In the genomic region with DNA sequence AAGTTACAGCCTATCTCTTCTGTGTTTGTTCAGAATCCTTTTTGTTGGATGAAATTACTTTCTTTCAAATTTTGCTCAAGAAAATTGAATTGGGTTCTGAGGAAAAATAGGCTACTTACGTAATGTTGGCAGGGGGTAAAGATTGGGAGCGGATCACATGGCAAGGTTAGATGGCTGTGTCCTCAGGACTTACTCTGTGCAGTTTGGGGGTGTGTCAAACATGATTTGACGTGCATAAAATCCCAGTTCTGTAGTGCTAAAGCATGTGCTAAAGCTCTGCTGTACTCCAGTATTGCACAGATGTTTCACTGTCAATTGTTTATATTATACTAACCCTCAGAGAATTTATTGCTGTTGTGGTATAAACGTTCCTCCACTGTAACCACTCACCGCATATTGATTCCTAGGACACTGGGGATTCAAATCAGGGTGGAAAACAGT, we compare ENCODE assay signal across 3 cellular contexts.
TF ChIP-seq lines count a peak whose summit lies in the region.

No MANE protein-coding gene starts in this region.

TF ChIP-seq in A549, 52 proteins besides CTCF, POLR2A, EP300 and RAD21:
- TF ChIP-seq ZFP36 (IDR thresholded peaks at IDR 0.05; ENCODE audit: borderline replicate concordance, partially characterized antibody), result no peak

TF ChIP-seq in GM12878, 131 proteins besides CTCF, POLR2A, EP300 and RAD21:
- no peak for TF ChIP-seq RCOR1 (conservative IDR thresholded peaks at IDR 0.05; ENCODE audit: low read depth, low read length)
- TF ChIP-seq RUNX3 (IDR thresholded peaks at IDR 0.05; ENCODE audit: low read length), result no peak
- TF ChIP-seq YBX1 (IDR thresholded peaks at IDR 0.05), result no peak
- no peak for TF ChIP-seq TAF1 (IDR thresholded peaks at IDR 0.05; ENCODE audit: borderline replicate concordance, low read depth, low read length)
- TF ChIP-seq SREBF1 (IDR thresholded peaks at IDR 0.05; ENCODE audit: low read length), result no peak
- no peak for TF ChIP-seq TARDBP (IDR thresholded peaks at IDR 0.05; ENCODE audit: borderline replicate concordance)
- TF ChIP-seq TBL1XR1 (IDR thresholded peaks at IDR 0.05; ENCODE audit: low read depth, low read length), result no peak
- no peak for TF ChIP-seq SRF (IDR thresholded peaks at IDR 0.05; ENCODE audit: low read depth in 2 of 2, low read length in 2 of 2)
- TF ChIP-seq E2F4 (IDR thresholded peaks at IDR 0.05; ENCODE audit: low read depth, low read length), result no peak
- TF ChIP-seq, protein P1, sequence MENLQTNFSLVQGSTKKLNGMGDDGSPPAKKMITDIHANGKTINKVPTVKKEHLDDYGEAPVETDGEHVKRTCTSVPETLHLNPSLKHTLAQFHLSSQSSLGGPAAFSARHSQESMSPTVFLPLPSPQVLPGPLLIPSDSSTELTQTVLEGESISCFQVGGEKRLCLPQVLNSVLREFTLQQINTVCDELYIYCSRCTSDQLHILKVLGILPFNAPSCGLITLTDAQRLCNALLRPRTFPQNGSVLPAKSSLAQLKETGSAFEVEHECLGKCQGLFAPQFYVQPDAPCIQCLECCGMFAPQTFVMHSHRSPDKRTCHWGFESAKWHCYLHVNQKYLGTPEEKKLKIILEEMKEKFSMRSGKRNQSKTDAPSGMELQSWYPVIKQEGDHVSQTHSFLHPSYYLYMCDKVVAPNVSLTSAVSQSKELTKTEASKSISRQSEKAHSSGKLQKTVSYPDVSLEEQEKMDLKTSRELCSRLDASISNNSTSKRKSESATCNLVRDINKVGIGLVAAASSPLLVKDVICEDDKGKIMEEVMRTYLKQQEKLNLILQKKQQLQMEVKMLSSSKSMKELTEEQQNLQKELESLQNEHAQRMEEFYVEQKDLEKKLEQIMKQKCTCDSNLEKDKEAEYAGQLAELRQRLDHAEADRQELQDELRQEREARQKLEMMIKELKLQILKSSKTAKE (IDR thresholded peaks at IDR 0.05; ENCODE audit: low read depth, poor library complexity, severe bottlenecking), result no peak
- TF ChIP-seq, protein P2, sequence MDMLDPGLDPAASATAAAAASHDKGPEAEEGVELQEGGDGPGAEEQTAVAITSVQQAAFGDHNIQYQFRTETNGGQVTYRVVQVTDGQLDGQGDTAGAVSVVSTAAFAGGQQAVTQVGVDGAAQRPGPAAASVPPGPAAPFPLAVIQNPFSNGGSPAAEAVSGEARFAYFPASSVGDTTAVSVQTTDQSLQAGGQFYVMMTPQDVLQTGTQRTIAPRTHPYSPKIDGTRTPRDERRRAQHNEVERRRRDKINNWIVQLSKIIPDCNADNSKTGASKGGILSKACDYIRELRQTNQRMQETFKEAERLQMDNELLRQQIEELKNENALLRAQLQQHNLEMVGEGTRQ (IDR thresholded peaks at IDR 0.05; ENCODE audit: borderline replicate concordance, low read depth, low read length), result no peak
- TF ChIP-seq, protein P3, sequence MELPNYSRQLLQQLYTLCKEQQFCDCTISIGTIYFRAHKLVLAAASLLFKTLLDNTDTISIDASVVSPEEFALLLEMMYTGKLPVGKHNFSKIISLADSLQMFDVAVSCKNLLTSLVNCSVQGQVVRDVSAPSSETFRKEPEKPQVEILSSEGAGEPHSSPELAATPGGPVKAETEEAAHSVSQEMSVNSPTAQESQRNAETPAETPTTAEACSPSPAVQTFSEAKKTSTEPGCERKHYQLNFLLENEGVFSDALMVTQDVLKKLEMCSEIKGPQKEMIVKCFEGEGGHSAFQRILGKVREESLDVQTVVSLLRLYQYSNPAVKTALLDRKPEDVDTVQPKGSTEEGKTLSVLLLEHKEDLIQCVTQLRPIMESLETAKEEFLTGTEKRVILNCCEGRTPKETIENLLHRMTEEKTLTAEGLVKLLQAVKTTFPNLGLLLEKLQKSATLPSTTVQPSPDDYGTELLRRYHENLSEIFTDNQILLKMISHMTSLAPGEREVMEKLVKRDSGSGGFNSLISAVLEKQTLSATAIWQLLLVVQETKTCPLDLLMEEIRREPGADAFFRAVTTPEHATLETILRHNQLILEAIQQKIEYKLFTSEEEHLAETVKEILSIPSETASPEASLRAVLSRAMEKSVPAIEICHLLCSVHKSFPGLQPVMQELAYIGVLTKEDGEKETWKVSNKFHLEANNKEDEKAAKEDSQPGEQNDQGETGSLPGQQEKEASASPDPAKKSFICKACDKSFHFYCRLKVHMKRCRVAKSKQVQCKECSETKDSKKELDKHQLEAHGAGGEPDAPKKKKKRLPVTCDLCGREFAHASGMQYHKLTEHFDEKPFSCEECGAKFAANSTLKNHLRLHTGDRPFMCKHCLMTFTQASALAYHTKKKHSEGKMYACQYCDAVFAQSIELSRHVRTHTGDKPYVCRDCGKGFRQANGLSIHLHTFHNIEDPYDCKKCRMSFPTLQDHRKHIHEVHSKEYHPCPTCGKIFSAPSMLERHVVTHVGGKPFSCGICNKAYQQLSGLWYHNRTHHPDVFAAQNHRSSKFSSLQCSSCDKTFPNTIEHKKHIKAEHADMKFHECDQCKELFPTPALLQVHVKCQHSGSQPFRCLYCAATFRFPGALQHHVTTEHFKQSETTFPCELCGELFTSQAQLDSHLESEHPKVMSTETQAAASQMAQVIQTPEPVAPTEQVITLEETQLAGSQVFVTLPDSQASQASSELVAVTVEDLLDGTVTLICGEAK (IDR thresholded peaks at IDR 0.05; ENCODE audit: borderline replicate concordance), result no peak
- TF ChIP-seq, protein P4, sequence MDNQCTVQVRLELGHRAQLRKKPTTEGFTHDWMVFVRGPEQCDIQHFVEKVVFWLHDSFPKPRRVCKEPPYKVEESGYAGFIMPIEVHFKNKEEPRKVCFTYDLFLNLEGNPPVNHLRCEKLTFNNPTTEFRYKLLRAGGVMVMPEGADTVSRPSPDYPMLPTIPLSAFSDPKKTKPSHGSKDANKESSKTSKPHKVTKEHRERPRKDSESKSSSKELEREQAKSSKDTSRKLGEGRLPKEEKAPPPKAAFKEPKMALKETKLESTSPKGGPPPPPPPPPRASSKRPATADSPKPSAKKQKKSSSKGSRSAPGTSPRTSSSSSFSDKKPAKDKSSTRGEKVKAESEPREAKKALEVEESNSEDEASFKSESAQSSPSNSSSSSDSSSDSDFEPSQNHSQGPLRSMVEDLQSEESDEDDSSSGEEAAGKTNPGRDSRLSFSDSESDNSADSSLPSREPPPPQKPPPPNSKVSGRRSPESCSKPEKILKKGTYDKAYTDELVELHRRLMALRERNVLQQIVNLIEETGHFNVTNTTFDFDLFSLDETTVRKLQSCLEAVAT (IDR thresholded peaks at IDR 0.05), result no peak
- no peak for TF ChIP-seq TCF3 (IDR thresholded peaks at IDR 0.05; ENCODE audit: borderline replicate concordance, insufficient read depth, low read depth, low read length)
- no peak for TF ChIP-seq HDGF (IDR thresholded peaks at IDR 0.05)
- TF ChIP-seq CBFB (IDR thresholded peaks at IDR 0.05; ENCODE audit: low read depth), result no peak
- TF ChIP-seq BACH1 (IDR thresholded peaks at IDR 0.05; ENCODE audit: borderline replicate concordance), result no peak

TF ChIP-seq in HepG2, 621 proteins besides CTCF, POLR2A, EP300 and RAD21:
- TF ChIP-seq ZNF672 (CRISPR knock-in tag; IDR thresholded peaks at IDR 0.05) (no peak), PCBP2 (optimal IDR thresholded peaks at IDR 0.05; ENCODE audit: low read depth, low read length, poor library complexity, severe bottlenecking) (no peak), RORA (CRISPR knock-in tag; IDR thresholded peaks at IDR 0.05) (0 out of 2 replicates have a peak, but pooled peaks have one; percentile 66), PRDM15 (CRISPR knock-in tag; IDR thresholded peaks at IDR 0.05) (0 out of 2 replicates have a peak, but pooled peaks have one; percentile 29), ARNTL (CRISPR knock-in tag; IDR thresholded peaks at IDR 0.05) (0 out of 2 replicates have a peak, but pooled peaks have one; percentile 8), ZBTB38 (CRISPR knock-in tag; IDR thresholded peaks at IDR 0.05) (0 out of 2 replicates have a peak, but pooled peaks have one; percentile 36), TRIM24 (CRISPR knock-in tag; IDR thresholded peaks at IDR 0.05) (no peak), KLF6 (CRISPR knock-in tag; IDR thresholded peaks at IDR 0.05) (0 out of 2 replicates have a peak, but pooled peaks have one; percentile 10), KLF9 (CRISPR knock-in tag; IDR thresholded peaks at IDR 0.05; ENCODE audit: low read depth) (peak; percentile 25; the same call in 1 of the 2 replicates), ZNF781 (CRISPR knock-in tag; IDR thresholded peaks at IDR 0.05; ENCODE audit: borderline replicate concordance, not compliant biosample characterization) (no peak), ZNF788 (CRISPR knock-in tag; IDR thresholded peaks at IDR 0.05; ENCODE audit: borderline replicate concordance) (no peak), ATRX (CRISPR knock-in tag; IDR thresholded peaks at IDR 0.05; ENCODE audit: borderline replicate concordance) (no peak), STAG1 (CRISPR knock-in tag; IDR thresholded peaks at IDR 0.05) (no peak), CBX1 (IDR thresholded peaks at IDR 0.05; ENCODE audit: low read depth) (no peak)
- TF ChIP-seq, protein P5, sequence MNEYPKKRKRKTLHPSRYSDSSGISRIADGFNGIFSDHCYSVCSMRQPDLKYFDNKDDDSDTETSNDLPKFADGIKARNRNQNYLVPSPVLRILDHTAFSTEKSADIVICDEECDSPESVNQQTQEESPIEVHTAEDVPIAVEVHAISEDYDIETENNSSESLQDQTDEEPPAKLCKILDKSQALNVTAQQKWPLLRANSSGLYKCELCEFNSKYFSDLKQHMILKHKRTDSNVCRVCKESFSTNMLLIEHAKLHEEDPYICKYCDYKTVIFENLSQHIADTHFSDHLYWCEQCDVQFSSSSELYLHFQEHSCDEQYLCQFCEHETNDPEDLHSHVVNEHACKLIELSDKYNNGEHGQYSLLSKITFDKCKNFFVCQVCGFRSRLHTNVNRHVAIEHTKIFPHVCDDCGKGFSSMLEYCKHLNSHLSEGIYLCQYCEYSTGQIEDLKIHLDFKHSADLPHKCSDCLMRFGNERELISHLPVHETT (CRISPR knock-in tag; conservative IDR thresholded peaks at IDR 0.05), result no peak
- TF ChIP-seq, protein P6, sequence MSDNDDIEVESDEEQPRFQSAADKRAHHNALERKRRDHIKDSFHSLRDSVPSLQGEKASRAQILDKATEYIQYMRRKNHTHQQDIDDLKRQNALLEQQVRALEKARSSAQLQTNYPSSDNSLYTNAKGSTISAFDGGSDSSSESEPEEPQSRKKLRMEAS (IDR thresholded peaks at IDR 0.05), result peak; percentile 22; the same call in 1 of the 2 replicates
